19 cellular contexts compared by ENCODE assay signal in genomic region chr4:38309471-38309870, GRCh38.
A peak's percentile ranks its signal among the peaks of the same experiment; 100 is the strongest.
DNase-seq lines count a peak whose midpoint lies in the region; ATAC-seq, FAIRE-seq and TF ChIP-seq lines count a peak whose summit lies in the region.
"Had no signal": no experiment of that assay in that cellular context is flagged by ENCODE, and none has a peak within 500 bp of the region (broad histone marks: within the 10 kb centered on the region; RNA-seq: fewer than 3 reads in every experiment).

No MANE protein-coding gene starts in this region.

- H4K20me1 ChIP-seq in HepG2 (ENCODE audit: insufficient read depth, low read length) = no peaks in the 10 kb centered on the region
- H4K20me1 ChIP-seq: BLaER1 treated with 17β-estradiol and CSF1 and Interleukin-3, amounts not matched to agents 10 nM and 100 nM had no signal

- intact Hi-C loops in dorsolateral prefrontal cortex (cut with DNase I) (no loop called here), HepG2 (cut with micrococcal nuclease; ENCODE audit: unreplicated experiment) (no loop called here)

- TF ChIP-seq EP300 in HepG2 (IDR thresholded peaks at IDR 0.05; ENCODE audit: low read depth in 2 of 2, low read length in 2 of 2) (no peak), HepG2 (CRISPR knock-in tag; IDR thresholded peaks at IDR 0.05; ENCODE audit: borderline replicate concordance) (no peak)

- peaks cover 72% of the 10 kb centered on the region for H3K4me1 Mint-ChIP-seq in activated naive CD8-positive, alpha-beta T cell (ENCODE audit: low read depth)
- H3K4me1 Mint-ChIP-seq in activated naive CD8-positive, alpha-beta T cell treated with anti-CD3 and anti-CD28 coated beads, Interleukin-2, amount 50 U/mL, for 24 hours = peaks cover 76% of the 10 kb centered on the region
- peaks cover 58% of the 10 kb centered on the region for H3K4me1 Mint-ChIP-seq in stimulated activated memory B cell treated with anti-CD40 and anti-IgM and Interleukin-4, amounts not matched to agents 10 μg/mL and 1 μg/mL and 100 μg/mL, for 72 hours
- peaks cover 21 to 60% (median 52%) of the 10 kb centered on the region in 4 donors for H3K4me1 Mint-ChIP-seq in naive thymus-derived CD8-positive, alpha-beta T cell

- TF ChIP-seq CTCF in dorsolateral prefrontal cortex (IDR thresholded peaks at IDR 0.05 in 54 of 56, conservative IDR thresholded peaks at IDR 0.05 in 2 of 56; ENCODE audit: low read depth in 1 of 56, partially characterized antibody in 56 of 56) (peak in 16 of 56 donors; percentile 6 to 51 (median 20)), HepG2 (CRISPR knock-in tag; IDR thresholded peaks at IDR 0.05) (no peak)

- peaks cover under 1% of the 10 kb centered on the region for H3K9me3 Mint-ChIP-seq in activated naive CD8-positive, alpha-beta T cell (ENCODE audit: low read depth)
- H3K9me3 Mint-ChIP-seq in activated naive CD8-positive, alpha-beta T cell treated with anti-CD3 and anti-CD28 coated beads, Interleukin-2, amount 50 U/mL, for 24 hours = peaks cover 4% of the 10 kb centered on the region
- H3K9me3 Mint-ChIP-seq in stimulated activated memory B cell treated with anti-CD40 and anti-IgM and Interleukin-4, amounts not matched to agents 10 μg/mL and 1 μg/mL and 100 μg/mL, for 72 hours = peaks cover under 1% of the 10 kb centered on the region
- no peaks in the 10 kb centered on the region for H3K9me3 Mint-ChIP-seq in naive thymus-derived CD8-positive, alpha-beta T cell

- H3K4me3 ChIP-seq in dorsolateral prefrontal cortex (peak overlapping the region in 1 of 59 donors; percentile 41), HepG2 (replicated peaks in 1 of 3; ENCODE audit: insufficient read depth in 1 of 3, low read depth in 2 of 3, low read length in 3 of 3) (no peak overlapping the region)
- H3K4me3 ChIP-seq: BLaER1 treated with 17β-estradiol and CSF1 and Interleukin-3, amounts not matched to agents 10 nM and 100 nM; tibial nerve had no signal

- TF ChIP-seq POLR2A in HepG2 (IDR thresholded peaks at IDR 0.05; ENCODE audit: insufficient read depth in 1 of 2, low read depth in 2 of 2, low read length in 2 of 2) = no peak

- H3K27me3 Mint-ChIP-seq in activated naive CD8-positive, alpha-beta T cell = no peaks in the 10 kb centered on the region
- peaks cover 4% of the 10 kb centered on the region for H3K27me3 Mint-ChIP-seq in activated naive CD8-positive, alpha-beta T cell treated with anti-CD3 and anti-CD28 coated beads, Interleukin-2, amount 50 U/mL, for 24 hours
- H3K27me3 Mint-ChIP-seq in stimulated activated memory B cell treated with anti-CD40 and anti-IgM and Interleukin-4, amounts not matched to agents 10 μg/mL and 1 μg/mL and 100 μg/mL, for 72 hours = no peaks in the 10 kb centered on the region
- H3K27me3 Mint-ChIP-seq in naive thymus-derived CD8-positive, alpha-beta T cell = no peaks in the 10 kb centered on the region

- no peak for FAIRE-seq in HepG2 (lab: Jason Lieb, UNC)

- no peak overlapping the region for H3K9ac ChIP-seq in HepG2 (ENCODE audit: insufficient read depth, low read depth, low read length)
- H3K9ac ChIP-seq: BLaER1 treated with 17β-estradiol and CSF1 and Interleukin-3, amounts not matched to agents 10 nM and 100 nM had no signal

- no peaks in the 10 kb centered on the region for H3K79me2 ChIP-seq in HepG2 (ENCODE audit: insufficient read depth, low read length)

- peak overlapping the region; percentile 87 for H3K27ac Mint-ChIP-seq in activated naive CD8-positive, alpha-beta T cell
- H3K27ac Mint-ChIP-seq in activated naive CD8-positive, alpha-beta T cell treated with anti-CD3 and anti-CD28 coated beads, Interleukin-2, amount 50 U/mL, for 24 hours = no peak overlapping the region
- peak overlapping the region; percentile 70 for H3K27ac Mint-ChIP-seq in stimulated activated memory B cell treated with anti-CD40 and anti-IgM and Interleukin-4, amounts not matched to agents 10 μg/mL and 1 μg/mL and 100 μg/mL, for 72 hours
- no peak overlapping the region for H3K27ac Mint-ChIP-seq in naive thymus-derived CD8-positive, alpha-beta T cell
- H3K27ac Mint-ChIP-seq: nephron had no signal

- POLR2A ChIA-PET in naive thymus-derived CD8-positive, alpha-beta T cell (lab: Charles Lee) = no interaction called here
- POLR2A ChIA-PET in HepG2 (lab: Yijun Ruan, JAX) = no interaction called here

- WGBS in HepG2 (ENCODE audit: low lambda C conversion rate) = 64% methylated on average over 1 of the region's 1 CpG

- H3K36me3 Mint-ChIP-seq in activated naive CD8-positive, alpha-beta T cell = peaks cover 2% of the 10 kb centered on the region
- H3K36me3 Mint-ChIP-seq in activated naive CD8-positive, alpha-beta T cell treated with anti-CD3 and anti-CD28 coated beads, Interleukin-2, amount 50 U/mL, for 24 hours (ENCODE audit: low read depth) = peaks cover 1% of the 10 kb centered on the region
- no peaks in the 10 kb centered on the region for H3K36me3 Mint-ChIP-seq in stimulated activated memory B cell treated with anti-CD40 and anti-IgM and Interleukin-4, amounts not matched to agents 10 μg/mL and 1 μg/mL and 100 μg/mL, for 72 hours
- H3K36me3 Mint-ChIP-seq in naive thymus-derived CD8-positive, alpha-beta T cell = no peaks in the 10 kb centered on the region

- H2AFZ ChIP-seq in HepG2 (ENCODE audit: low read length) = no peak overlapping the region

- H3K9me3 ChIP-seq in HepG2 (ENCODE audit: low read length) = no peaks in the 10 kb centered on the region

- no peak for ATAC-seq in activated naive CD8-positive, alpha-beta T cell treated with anti-CD3 and anti-CD28 coated beads, Interleukin-2, amount 50 U/mL, for 24 hours
- ATAC-seq in stimulated activated memory B cell treated with anti-CD40 and anti-IgM and Interleukin-4, amounts not matched to agents 10 μg/mL and 1 μg/mL and 100 μg/mL, for 72 hours = no peak
- ATAC-seq in GM21447 (IDR thresholded peaks at IDR 0.05; ENCODE audit: unreplicated experiment) = no peak
- ATAC-seq in naive thymus-derived CD8-positive, alpha-beta T cell = no peak
- ATAC-seq in HepG2 = no peak
- ATAC-seq: activated CD8-positive, alpha-beta T cell treated with anti-CD3 and anti-CD28 coated beads, Interleukin-2, amount 10 ng/mL, durations not matched to agents 7 days and 5 days; left lobe of liver had no signal

- no TSS peak for BruUV-seq in HepG2 (replicated peaks; lab: Mats Ljungman, UMichigan)

- peaks cover 23% of the 10 kb centered on the region for H3K4me1 ChIP-seq in HepG2 (ENCODE audit: insufficient read depth, low read length)

- no peak for TF ChIP-seq RAD21 in HepG2 (CRISPR knock-in tag; IDR thresholded peaks at IDR 0.05)

- in situ Hi-C loops in HepG2 (cut with HindIII; ENCODE audit: extremely low pct_ligation_motif_present, low pct_unique_long_range_greater_than_20kb) = loop anchor here (25.0 kb wide), 1 partner anchor 247 kb away; no protein-coding TSS in a partner anchor

- peak overlapping the region; percentile 47 for H3K4me3 Mint-ChIP-seq in activated naive CD8-positive, alpha-beta T cell
- H3K4me3 Mint-ChIP-seq in activated naive CD8-positive, alpha-beta T cell treated with anti-CD3 and anti-CD28 coated beads, Interleukin-2, amount 50 U/mL, for 24 hours = no peak overlapping the region
- H3K4me3 Mint-ChIP-seq in stimulated activated memory B cell treated with anti-CD40 and anti-IgM and Interleukin-4, amounts not matched to agents 10 μg/mL and 1 μg/mL and 100 μg/mL, for 72 hours = no peak overlapping the region
- no peak overlapping the region for H3K4me3 Mint-ChIP-seq in naive thymus-derived CD8-positive, alpha-beta T cell
- H3K4me3 Mint-ChIP-seq: nephron had no signal

- H3K36me3 ChIP-seq in HepG2 (replicated peaks in 1 of 2; ENCODE audit: control insufficient read depth in 1 of 2, insufficient read depth in 2 of 2, low read length in 2 of 2) = no peaks in the 10 kb centered on the region
- H3K36me3 ChIP-seq: BLaER1 treated with 17β-estradiol and CSF1 and Interleukin-3, amounts not matched to agents 10 nM and 100 nM; tibial nerve had no signal

- CTCF ChIA-PET in HepG2 (lab: Yijun Ruan, JAX; ENCODE audit: low intra/inter-chr PET ratio, low total read pairs) = no interaction called here

- H3K4me2 ChIP-seq in HepG2 (ENCODE audit: low read depth, low read length) = no peak overlapping the region
- H3K4me2 ChIP-seq: BLaER1 treated with 17β-estradiol and CSF1 and Interleukin-3, amounts not matched to agents 10 nM and 100 nM had no signal

- no peaks in the 10 kb centered on the region for H3K27me3 ChIP-seq in dorsolateral prefrontal cortex
- no peaks in the 10 kb centered on the region; a peak in 1 of 5 replicates for H3K27me3 ChIP-seq in HepG2 (ENCODE audit: control insufficient read depth in 1 of 2, insufficient read depth in 2 of 2, low read length in 2 of 2)
- H3K27me3 ChIP-seq: BLaER1 treated with 17β-estradiol and CSF1 and Interleukin-3, amounts not matched to agents 10 nM and 100 nM; tibial nerve had no signal

- H3K27ac ChIP-seq in dorsolateral prefrontal cortex = peak overlapping the region in 58 of 59 donors; percentile 39 to 99 (median 94)
- no peak overlapping the region for H3K27ac ChIP-seq in HepG2 (ENCODE audit: extremely low read length, insufficient read depth, low read length)
- H3K27ac ChIP-seq: BLaER1 treated with 17β-estradiol and CSF1 and Interleukin-3, amounts not matched to agents 10 nM and 100 nM; tibial nerve had no signal

- no peak for DNase-seq in activated naive CD8-positive, alpha-beta T cell treated with anti-CD3 and anti-CD28 coated beads, Interleukin-2, amount 50 U/mL, for 24 hours
- peak; percentile 11 for DNase-seq in OCI-M1 (lab: John Stamatoyannopoulos, UW)
- no peak for DNase-seq in dorsolateral prefrontal cortex
- DNase-seq in naive thymus-derived CD8-positive, alpha-beta T cell = no peak
- DNase-seq in HepG2 (ENCODE audit: low spot score) = no peak
- DNase-seq: activated CD8-positive, alpha-beta T cell treated with anti-CD3 and anti-CD28 coated beads, Interleukin-2, amount 10 ng/mL, durations not matched to agents 7 days and 5 days; activated naive CD4-positive, alpha-beta T cell; cerebellar nuclear complex; NCI-H1092; NCI-H1930; retina; SIG-M5 had no signal

TF ChIP-seq in HepG2, 621 proteins besides CTCF, POLR2A, EP300 and RAD21 (continues in another document):
- TF ChIP-seq ZNF280B (CRISPR knock-in tag; IDR thresholded peaks at IDR 0.05; ENCODE audit: borderline replicate concordance) (no peak), MXD3 (CRISPR knock-in tag; IDR thresholded peaks at IDR 0.05) (no peak)

Comparison
In these comparisons a context has a peak if more than half of its experiments do, and no peak if none do; other contexts are left out.
1. H3K27ac Mint-ChIP-seq: peak in activated naive CD8-positive, alpha-beta T cell (single experiment) and stimulated activated memory B cell treated with anti-CD40 and anti-IgM and Interleukin-4, amounts not matched to agents 10 μg/mL and 1 μg/mL and 100 μg/mL, for 72 hours (single experiment); none in activated naive CD8-positive, alpha-beta T cell treated with anti-CD3 and anti-CD28 coated beads, Interleukin-2, amount 50 U/mL, for 24 hours (single experiment) and naive thymus-derived CD8-positive, alpha-beta T cell (0 of 10).